ENCODE assay signal across 1 cellular context in genomic region chr5:179804599-179804947, GRCh38.
TF ChIP-seq lines count a peak whose summit lies in the region.

No MANE protein-coding gene starts in this region.

TF ChIP-seq in GM12878, 131 proteins besides CTCF, POLR2A, EP300 and RAD21:
- no peak for TF ChIP-seq MXI1 (IDR thresholded peaks at IDR 0.05; ENCODE audit: low read depth, low read length)
- TF ChIP-seq EGR1 (IDR thresholded peaks at IDR 0.05; ENCODE audit: borderline replicate concordance in 1 of 2, low read depth in 2 of 2, low read length in 2 of 2) = no peak
